Comparison of ENCODE assay signal across 8 cellular contexts in genomic region chr10:14010083-14010551, GRCh38.
DNase-seq lines count a peak whose midpoint lies in the region; ATAC-seq and TF ChIP-seq lines count a peak whose summit lies in the region.

No MANE protein-coding gene starts in this region.

- peaks cover 43% of the 10 kb centered on the region for H3K4me1 Mint-ChIP-seq in activated naive CD8-positive, alpha-beta T cell (ENCODE audit: low read depth)

- H3K36me3 Mint-ChIP-seq in activated naive CD8-positive, alpha-beta T cell = no peaks in the 10 kb centered on the region

- peak overlapping the region; percentile 92 for H3K27ac Mint-ChIP-seq in activated naive CD8-positive, alpha-beta T cell

- peaks cover 3% of the 10 kb centered on the region for H3K27me3 Mint-ChIP-seq in activated naive CD8-positive, alpha-beta T cell

- H3K9me3 Mint-ChIP-seq in activated naive CD8-positive, alpha-beta T cell (ENCODE audit: low read depth) = no peaks in the 10 kb centered on the region

- DNase-seq in AG04450 (ENCODE audit: low read depth, low spot score) (peak; percentile 27), H4 (ENCODE audit: low spot score) (peak; percentile 21), left kidney (ENCODE audit: low read depth, low spot score) (peak; percentile 85), middle frontal gyrus (ENCODE audit: extremely low spot score, low spot score) (no peak), amniotic stem cell (lab: John Stamatoyannopoulos, UW) (no peak), NCI-H345 treated with DMSO at 0.1 percent for 48 hours (lab: John Stamatoyannopoulos, UW; ENCODE audit: unreplicated experiment) (no peak)

- peak overlapping the region; percentile 69 for H3K4me3 ChIP-seq in AG04450 (ENCODE audit: low read depth, low read length)

- no peak for TF ChIP-seq CTCF in AG04450 (IDR thresholded peaks at IDR 0.05; ENCODE audit: low read depth, low read length)

- ATAC-seq in GM18858 (IDR thresholded peaks at IDR 0.05; ENCODE audit: unreplicated experiment) = no peak

- H3K4me3 Mint-ChIP-seq in activated naive CD8-positive, alpha-beta T cell = peak overlapping the region; percentile 85

- no peaks in the 10 kb centered on the region for H3K27me3 ChIP-seq in AG04450 (ENCODE audit: control insufficient read depth, insufficient read depth, low read length)

- H3K27ac ChIP-seq in AG04450 (ENCODE audit: low read depth, low read length) = peak overlapping the region; percentile 96

- POLR2A ChIA-PET in AG04450 (lab: Yijun Ruan, JAX) = interaction anchor here (0.9 to 1.0 kb wide), 3 partner anchors 53 to 86 kb away, joined by 3 to 4 read pairs (median 3); no protein-coding TSS in a partner anchor

- CTCF ChIA-PET in AG04450 (lab: Charles Lee) = interaction anchor here (0.6 kb wide), 1 partner anchor 479 kb away, joined by 4 read pairs; no protein-coding TSS in a partner anchor

- H3K9me3 ChIP-seq in AG04450 (ENCODE audit: control insufficient read depth, insufficient read depth, low read length) = no peaks in the 10 kb centered on the region

Comparison
In these comparisons a context has a peak if more than half of its experiments do, and no peak if none do; other contexts are left out.
1. DNase-seq: peak in AG04450 (single experiment), H4 (single experiment) and left kidney (single experiment); none in middle frontal gyrus (single experiment), amniotic stem cell (single experiment) and NCI-H345 treated with DMSO at 0.1 percent for 48 hours (single experiment).